ENCODE assay signal across 23 cellular contexts in the genomic region with DNA sequence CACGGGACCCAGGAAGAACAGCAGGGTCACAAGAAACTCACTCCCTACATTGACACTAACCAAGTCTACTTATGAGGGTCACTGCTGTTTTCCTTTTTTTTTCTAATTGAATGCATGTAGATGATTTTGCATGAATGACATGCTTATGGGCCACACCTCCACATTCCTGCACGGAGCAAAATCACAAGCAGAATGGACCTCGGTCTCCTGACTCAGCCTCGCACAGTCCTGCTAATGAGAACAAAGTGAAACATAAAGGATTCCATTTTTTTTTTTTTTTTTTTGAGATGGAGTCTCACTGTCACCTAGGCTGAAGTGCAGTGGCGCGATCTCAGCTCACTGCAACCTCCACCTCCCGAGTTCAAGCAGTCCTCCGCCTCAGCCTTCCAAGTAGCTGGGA.
"Had no signal": no experiment of that assay in that cellular context is flagged by ENCODE, and none has a peak within 500 bp of the region (broad histone marks: within the 10 kb centered on the region; RNA-seq: fewer than 3 reads in every experiment).

No MANE protein-coding gene starts in this region.

- H3K27me3 ChIP-seq: Peyer's patch, SJCRH30 had no signal

- H3K9me3 Mint-ChIP-seq: activated CD4-positive, alpha-beta memory T cell treated with anti-CD3 and anti-CD28 coated beads, Interleukin-2, amount 10 ng/mL, durations not matched to agents 7 days and 5 days; activated CD4-positive, alpha-beta T cell treated with anti-CD3 and anti-CD28 coated beads, Interleukin-2, amount 10 ng/mL, durations not matched to agents 7 days and 5 days; activated naive CD4-positive, alpha-beta T cell treated with anti-CD3 and anti-CD28 coated beads for 36 hours; activated T-helper 17 cell treated with anti-CD3 and anti-CD28 coated beads, Interleukin-2, amount 50 U/mL, for 72 hours had no signal

- H3K36me3 ChIP-seq: Peyer's patch had no signal

- H3K4me3 ChIP-seq: Peyer's patch, SJCRH30 had no signal

- H3K9me3 ChIP-seq: Peyer's patch, SJCRH30, SK-N-SH had no signal

- H3K4me1 Mint-ChIP-seq: activated CD4-positive, alpha-beta memory T cell treated with anti-CD3 and anti-CD28 coated beads, Interleukin-2, amount 10 ng/mL, durations not matched to agents 7 days and 5 days had no signal

- H3K4me1 ChIP-seq: SJCRH30 had no signal

- H3K27me3 Mint-ChIP-seq: activated CD4-positive, alpha-beta memory T cell treated with anti-CD3 and anti-CD28 coated beads, Interleukin-2, amount 10 ng/mL, durations not matched to agents 7 days and 5 days; activated CD4-positive, alpha-beta T cell treated with anti-CD3 and anti-CD28 coated beads, Interleukin-2, amount 10 ng/mL, durations not matched to agents 7 days and 5 days; activated naive CD8-positive, alpha-beta T cell; activated T-helper 17 cell treated with anti-CD3 and anti-CD28 coated beads, Interleukin-2, amount 50 U/mL, for 72 hours had no signal

- H3K27ac ChIP-seq: SJCRH30 had no signal

- H3K27ac Mint-ChIP-seq: activated CD4-positive, alpha-beta memory T cell treated with anti-CD3 and anti-CD28 coated beads, Interleukin-2, amount 10 ng/mL, durations not matched to agents 7 days and 5 days; activated CD4-positive, alpha-beta T cell treated with anti-CD3 and anti-CD28 coated beads, Interleukin-2, amount 10 ng/mL, durations not matched to agents 7 days and 5 days; activated naive CD4-positive, alpha-beta T cell treated with anti-CD3 and anti-CD28 coated beads for 36 hours; activated naive CD8-positive, alpha-beta T cell; activated T-helper 17 cell treated with anti-CD3 and anti-CD28 coated beads, Interleukin-2, amount 50 U/mL, for 72 hours had no signal

- DNase-seq: activated CD4-positive, alpha-beta memory T cell treated with anti-CD3 and anti-CD28 coated beads, Interleukin-2, amount 10 ng/mL, durations not matched to agents 7 days and 5 days; activated CD4-positive, alpha-beta T cell treated with anti-CD3 and anti-CD28 coated beads, Interleukin-2, amount 10 ng/mL, durations not matched to agents 7 days and 5 days; activated CD4-positive, CD25-positive, alpha-beta regulatory T cell; activated gamma-delta T cell; activated naive CD4-positive, alpha-beta T cell treated with anti-CD3 and anti-CD28 coated beads for 36 hours; activated T-cell treated with anti-CD3 and anti-CD28 coated beads for 4 hours; activated T-cell treated with anti-CD3 and anti-CD28 coated beads, Interleukin-2, amount 50 U/mL, for 48 hours; central memory CD4-positive, alpha-beta T cell; Kasumi-1; NCI-H1105 treated with DMSO at 0.1 percent for 48 hours; NCI-H146; NCI-H187 treated with DMSO at 0.1 percent for 48 hours; NCI-H2081 treated with DMSO at 0.1 percent for 48 hours; NCI-H446; NCI-H524; Right ventricle myocardium superior; SJCRH30; T-helper 1 cell had no signal

- FAIRE-seq: bronchial epithelial cell had no signal

- H3K4me3 Mint-ChIP-seq: activated CD4-positive, alpha-beta memory T cell treated with anti-CD3 and anti-CD28 coated beads, Interleukin-2, amount 10 ng/mL, durations not matched to agents 7 days and 5 days; activated CD4-positive, alpha-beta T cell treated with anti-CD3 and anti-CD28 coated beads, Interleukin-2, amount 10 ng/mL, durations not matched to agents 7 days and 5 days; activated naive CD4-positive, alpha-beta T cell treated with anti-CD3 and anti-CD28 coated beads for 36 hours; activated naive CD8-positive, alpha-beta T cell; activated T-helper 17 cell treated with anti-CD3 and anti-CD28 coated beads, Interleukin-2, amount 50 U/mL, for 72 hours had no signal
